ENCODE assay signal across 16 cellular contexts in genomic region chr11:33402066-33402465, GRCh38. TPM values are rescaled to one million over a fixed set of nuclear protein-coding genes. Genes with fewer than 3 reads are reported as not detected.
DNase-seq lines count a peak whose midpoint lies in the region; ATAC-seq and TF ChIP-seq lines count a peak whose summit lies in the region.
"Had no signal": no experiment of that assay in that cellular context is flagged by ENCODE, and none has a peak within 500 bp of the region (broad histone marks: within the 10 kb centered on the region; RNA-seq: fewer than 3 reads in every experiment).

No MANE protein-coding gene starts in this region.

- CTCF ChIA-PET in mammary epithelial cell (lab: Charles Lee; ENCODE audit: low non-redundant PET) = no interaction called here

- no peak overlapping the region for H3K9ac ChIP-seq in mammary epithelial cell (ENCODE audit: insufficient read depth, low read length)

- ATAC-seq in HG02759 (IDR thresholded peaks at IDR 0.05; ENCODE audit: unreplicated experiment) = peak; percentile 57
- ATAC-seq in heart right ventricle = no peak
- no peak for ATAC-seq in upper lobe of right lung
- ATAC-seq in GM21526 (IDR thresholded peaks at IDR 0.05; ENCODE audit: low FRiP score, unreplicated experiment) = no peak
- ATAC-seq: activated CD4-positive, CD25-positive, alpha-beta regulatory T cell treated with anti-CD3 and anti-CD28 coated beads, Interleukin-2, amount 50 U/mL, for 24 hours; effector memory CD8-positive, alpha-beta T cell; pancreas had no signal

- H3K79me2 ChIP-seq in mammary epithelial cell (ENCODE audit: insufficient read depth, low read length) = no peaks in the 10 kb centered on the region

- H4K20me1 ChIP-seq in mammary epithelial cell (ENCODE audit: insufficient read depth, low read length) = no peaks in the 10 kb centered on the region

- BruUV-seq in mammary epithelial cell (replicated peaks; lab: Mats Ljungman, UMichigan) = no TSS peak

- H3K9me3 ChIP-seq in heart right ventricle (no peaks in the 10 kb centered on the region), upper lobe of right lung (no peaks in the 10 kb centered on the region), mammary epithelial cell (replicated peaks; ENCODE audit: insufficient read depth, low read length) (no peaks in the 10 kb centered on the region)
- H3K9me3 ChIP-seq: pancreas had no signal

- peak; percentile 36 for DNase-seq in DMS79 (lab: John Stamatoyannopoulos, UW)
- peak; percentile 11 for DNase-seq in NCI-H82 treated with DMSO at 0.1 percent for 48 hours (lab: John Stamatoyannopoulos, UW; ENCODE audit: unreplicated experiment)
- peak; percentile 31 for DNase-seq in iPS-NIHi11 (ENCODE audit: low spot score)
- no peak for DNase-seq in heart right ventricle
- DNase-seq in upper lobe of right lung = no peak
- DNase-seq in mammary epithelial cell = no peak
- DNase-seq: activated CD8-positive, alpha-beta memory T cell treated with anti-CD3 and anti-CD28 coated beads, Interleukin-2, amount 50 U/mL, for 4 hours; activated naive CD4-positive, alpha-beta T cell treated with Interleukin-2 at 50 U/mL for 16 hours; effector memory CD8-positive, alpha-beta T cell; HFFc6; pancreas; stimulated activated CD4-positive, alpha-beta T cell treated with anti-CD3 and anti-CD28 coated beads, Interleukin-12 subunit alpha, Interleukin-12 subunit beta, amount 100 ng/mL, for 4 hours had no signal

- H2AFZ ChIP-seq in mammary epithelial cell (ENCODE audit: low read depth, low read length) = no peak overlapping the region

- dilution Hi-C loops in mammary epithelial cell (cut with HindIII; ENCODE audit: low sequenced_read_pairs) = no loop called here

- H3K27ac ChIP-seq in heart right ventricle = no peak overlapping the region
- H3K27ac ChIP-seq in upper lobe of right lung = no peak overlapping the region
- H3K27ac ChIP-seq in mammary epithelial cell (ENCODE audit: insufficient read depth, low read depth, low read length) = no peak overlapping the region
- H3K27ac ChIP-seq: pancreas had no signal

- WGBS in heart right ventricle, 2 donors = 85% methylated on average over 2 of the region's 2 CpGs
- WGBS in mammary epithelial cell (ENCODE audit: low coverage, missing lambda C conversion rate) = 79% methylated on average over 2 of the region's 2 CpGs

- TF ChIP-seq CTCF in heart right ventricle (IDR thresholded peaks at IDR 0.05) (no peak), upper lobe of right lung (IDR thresholded peaks at IDR 0.05) (no peak), mammary epithelial cell (conservative IDR thresholded peaks at IDR 0.05 in 1 of 2, IDR thresholded peaks at IDR 0.05 in 1 of 2; ENCODE audit: extremely low read depth in 1 of 2, insufficient read depth in 1 of 2, low read depth in 1 of 2, low read length in 2 of 2) (no peak)

- in situ Hi-C loops in mammary epithelial cell (cut with MboI; ENCODE audit: low sequenced_read_pairs in 2 of 2) = no loop called here

- H3K36me3 ChIP-seq in heart right ventricle (no peaks in the 10 kb centered on the region), upper lobe of right lung (no peaks in the 10 kb centered on the region), mammary epithelial cell (ENCODE audit: insufficient read depth, low read length) (no peaks in the 10 kb centered on the region)
- H3K36me3 ChIP-seq: pancreas had no signal

- H3K4me3 ChIP-seq in heart right ventricle (no peak overlapping the region), upper lobe of right lung (no peak overlapping the region), mammary epithelial cell (replicated peaks in 1 of 3; ENCODE audit: insufficient read depth in 1 of 3, low read depth in 2 of 3, low read length in 3 of 3) (no peak overlapping the region)
- H3K4me3 ChIP-seq: pancreas had no signal

- H3K4me2 ChIP-seq in mammary epithelial cell (ENCODE audit: insufficient read depth, low read depth, low read length) = no peak overlapping the region

- intact Hi-C loops in heart right ventricle (cut with DNase I) (no loop called here), upper lobe of right lung (cut with DNase I) (no loop called here), mammary epithelial cell (cut with micrococcal nuclease) (no loop called here)

- H3K4me1 ChIP-seq in heart right ventricle = no peaks in the 10 kb centered on the region
- H3K4me1 ChIP-seq in upper lobe of right lung = no peaks in the 10 kb centered on the region
- no peaks in the 10 kb centered on the region for H3K4me1 ChIP-seq in mammary epithelial cell (ENCODE audit: insufficient read depth, low read length)
- H3K4me1 ChIP-seq: pancreas had no signal

- H3K27me3 ChIP-seq in heart right ventricle (peaks cover 0 to 10% (median 0%) of the 10 kb centered on the region in 7 donors), upper lobe of right lung (no peaks in the 10 kb centered on the region), mammary epithelial cell (ENCODE audit: insufficient read depth, low read length) (no peaks in the 10 kb centered on the region)
- H3K27me3 ChIP-seq: pancreas had no signal

RNA-seq across cellular contexts. Expression of gene KIAA1549L, which starts 26.2 kb away (rescaled TPM):
- total RNA-seq in heart right ventricle (under 1 TPM; 0.04 to 0.64 (median 0.27) TPM), upper lobe of right lung (not detected), mammary epithelial cell (10 to 100 TPM; 12.3 to 14.9 TPM)
- polyA plus RNA-seq in heart right ventricle (under 1 TPM; 0.03 to 0.07 TPM), mammary epithelial cell (4.8 TPM)
- polyA minus RNA-seq in mammary epithelial cell = 10.1 TPM
- total RNA-seq: T-helper 1 cell treated with Interleukin-12 subunit alpha and Interleukin-12 subunit beta and Interleukin-4 antibody, amounts not matched to agents 30 ng/mL and 1 ng/mL, for 36 hours had no signal

Comparison
In these comparisons a context has a peak if more than half of its experiments do, and no peak if none do; other contexts are left out.
1. DNase-seq: peak in DMS79 (single experiment), NCI-H82 treated with DMSO at 0.1 percent for 48 hours (single experiment) and iPS-NIHi11 (single experiment); none in heart right ventricle (0 of 2), upper lobe of right lung (single experiment) and mammary epithelial cell (single experiment).
2. RNA of gene KIAA1549L, which starts 26.2 kb away (total RNA-seq): 12.3 to 14.9 TPM in mammary epithelial cell; 0.04 to 0.64 TPM in heart right ventricle and not detected in upper lobe of right lung (single experiment); every median in the first group is over 4 times any median in the second.